In the genomic region with DNA sequence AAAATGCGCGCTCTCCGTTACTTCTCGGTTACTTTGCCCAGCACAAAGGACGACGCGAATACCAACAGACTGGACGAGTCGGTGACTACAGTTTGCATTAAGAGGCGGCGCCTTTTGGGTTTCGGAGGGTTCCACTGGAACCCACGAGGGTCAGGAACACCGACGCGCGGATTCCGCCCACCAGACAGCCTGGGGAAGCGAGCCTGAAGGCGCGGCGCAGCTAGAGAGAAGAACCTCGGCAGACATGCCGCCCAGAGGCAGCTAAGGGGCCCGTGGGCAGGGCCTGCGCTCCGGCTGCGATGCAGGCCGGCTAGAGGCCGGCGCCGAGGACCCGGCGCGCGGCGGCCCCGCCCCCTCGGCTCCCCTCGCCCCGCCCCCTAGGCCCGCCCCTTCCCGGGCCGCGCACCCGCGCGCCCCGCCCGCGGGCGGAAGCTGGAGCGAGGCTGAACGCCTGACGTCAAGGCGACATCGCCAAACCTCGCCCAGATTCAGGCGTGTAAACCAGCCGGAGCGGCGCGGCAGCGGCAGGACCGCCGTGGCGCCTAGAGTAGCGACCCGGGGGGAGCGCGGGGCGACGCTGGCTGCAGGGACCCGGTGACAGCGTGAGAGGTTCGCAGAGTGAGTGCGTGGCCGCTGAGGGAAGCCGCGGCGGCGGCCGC, we compare ENCODE assay signal across 8 cellular contexts. TPM values are rescaled to one million over a fixed set of nuclear protein-coding genes. Genes with fewer than 3 reads are reported as not detected.
A peak's percentile ranks its signal among the peaks of the same experiment; 100 is the strongest.
DNase-seq lines count a peak whose midpoint lies in the region; TF ChIP-seq lines count a peak whose summit lies in the region.

Gene RAP1B, plus strand, starts transcription at position 465 of the 659 bp plus-strand sequence. CDS start 37,826 bp downstream, outside the sequence.

- DNase-seq in H9 (peak; percentile 91), M059J (ENCODE audit: low read depth) (peak; percentile 83), SHP77 treated with DMSO at 0.1 percent for 48 hours (lab: John Stamatoyannopoulos, UW) (peak; percentile 54), activated gamma-delta T cell treated with Interleukin-2 at 50 U/mL for 16 hours (peak; percentile 87), foreskin fibroblast (peak; percentile 89 to 96), neural crest cell (ENCODE audit: low read depth, low spot score) (peak; percentile 75), stomach (peak; percentile 90)

- H3K36me3 ChIP-seq in ES-I3 (ENCODE audit: insufficient read depth, low read length) (no peaks in the 10 kb centered on the region; the same call in 1 of the 2 replicates), stomach (no peaks in the 10 kb centered on the region)

- peak within 1 kb of the TSS; percentile 64 for H3K4me2 ChIP-seq in H9 (ENCODE audit: insufficient read depth, insufficient read length, low read length)

- H3T11ph ChIP-seq in H9 (ENCODE audit: low read length): no peak within 1 kb of the TSS

- H3K9ac ChIP-seq in ES-I3 (ENCODE audit: low read depth, low read length) (peak within 1 kb of the TSS; percentile 92), H9 (ENCODE audit: extremely low read depth, insufficient read length, low read length) (peak within 1 kb of the TSS; percentile 88)

- peak within 1 kb of the TSS; percentile 34 for H3K27ac ChIP-seq in H9 (ENCODE audit: insufficient read length, low read depth, low read length)
- peak within 1 kb of the TSS; percentile 93 to 100 (median 99) for H3K27ac ChIP-seq in stomach

- intact Hi-C loops in stomach (cut with DNase I; ENCODE audit: low total_unique reads): no loop called here

- H3K4ac ChIP-seq in H9 (ENCODE audit: low read depth, low read length): no peak within 1 kb of the TSS

- no peak within 1 kb of the TSS for H2AFZ ChIP-seq in H9 (ENCODE audit: low read length)

- no peak within 1 kb of the TSS for H2BK120ac ChIP-seq in H9 (ENCODE audit: low read depth, low read length, poor library complexity, severe bottlenecking)

- H3K9me3 Mint-ChIP-seq in H9: no peaks in the 10 kb centered on the region; a peak in 2 of 5 replicates
- H3K9me3 Mint-ChIP-seq in neural crest cell: no peaks in the 10 kb centered on the region

- no peaks in the 10 kb centered on the region for H3K27me3 ChIP-seq in H9 (ENCODE audit: insufficient read depth, low read length)
- H3K27me3 ChIP-seq in stomach: no peaks in the 10 kb centered on the region

- no peak within 1 kb of the TSS for H4K8ac ChIP-seq in H9 (replicated peaks; ENCODE audit: insufficient read length, low read depth, low read length)

- H3K27ac Mint-ChIP-seq in H9 (peak within 1 kb of the TSS; percentile 98 to 99 (median 99)), neural crest cell (ENCODE audit: unreplicated experiment) (peak within 1 kb of the TSS; percentile 100)

- no peak within 1 kb of the TSS for H4K91ac ChIP-seq in H9 (ENCODE audit: insufficient read length, low read depth, low read length)

- H3K4me3 Mint-ChIP-seq in H9 (peak within 1 kb of the TSS; percentile 89 to 94), neural crest cell (peak within 1 kb of the TSS; percentile 98)

- no peak within 1 kb of the TSS for H3K56ac ChIP-seq in H9 (ENCODE audit: insufficient read length, low read depth, low read length)

- H3K9me3 ChIP-seq in ES-I3 (ENCODE audit: control insufficient read depth, insufficient read depth, low read length) (no peaks in the 10 kb centered on the region), H9 (ENCODE audit: control insufficient read depth, low read depth, low read length) (no peaks in the 10 kb centered on the region), stomach (no peaks in the 10 kb centered on the region)

- no peak within 1 kb of the TSS for H2BK15ac ChIP-seq in H9 (ENCODE audit: low read depth, low read length)

- H3K23ac ChIP-seq in H9 (ENCODE audit: insufficient read length, low read depth, low read length): no peak within 1 kb of the TSS

- H2BK5ac ChIP-seq in H9 (ENCODE audit: insufficient read length, low read length): no peak within 1 kb of the TSS

- H3K4me1 ChIP-seq in ES-I3 (ENCODE audit: insufficient read depth, low read length) (peaks cover 9% of the 10 kb centered on the region), H9 (ENCODE audit: insufficient read depth, low read length) (no peaks in the 10 kb centered on the region; the same call in 1 of the 2 replicates), stomach (peaks cover 32 to 46% (median 39%) of the 10 kb centered on the region in 4 donors)

- H3K4me1 Mint-ChIP-seq in H9: peaks cover 41 to 44% of the 10 kb centered on the region in 2 experiments
- H3K4me1 Mint-ChIP-seq in neural crest cell: peaks cover 52% of the 10 kb centered on the region

- WGBS in H9 (ENCODE audit: extremely low coverage, insufficient read length, low lambda C conversion rate): no CpG with 5 or more reads among the region's 83 CpGs
- WGBS in stomach, 5 donors: 0 to 2% (median 0%) methylated on average over 27 to 83 of the region's 83 CpGs

- peak in 2 of 4 donors; percentile 44 to 86 for TF ChIP-seq POLR2A in stomach (IDR thresholded peaks at IDR 0.05)

- H3K79me1 ChIP-seq in H9 (ENCODE audit: insufficient read depth, low read depth, low read length, poor library complexity, severe bottlenecking): peaks cover 6% of the 10 kb centered on the region

- H3K4me3 ChIP-seq in foreskin fibroblast (ENCODE audit: low read depth in 1 of 2, low read length in 2 of 2) (peak within 1 kb of the TSS; percentile 77 to 93), stomach (peak within 1 kb of the TSS; percentile 59 to 89 (median 76))

- no peak within 1 kb of the TSS for H2AK5ac ChIP-seq in H9 (ENCODE audit: insufficient read length, low read length)

- no peak for TF ChIP-seq EP300 in stomach (IDR thresholded peaks at IDR 0.05)

- no peak within 1 kb of the TSS for H2BK12ac ChIP-seq in H9 (ENCODE audit: insufficient read length, low read depth, low read length)

- H3K36me3 Mint-ChIP-seq in H9 (ENCODE audit: insufficient read depth in 1 of 3, low read depth in 3 of 3): peaks cover 6 to 13% (median 7%) of the 10 kb centered on the region in 3 experiments; a peak in 6 of 7 replicates
- peaks cover 6% of the 10 kb centered on the region for H3K36me3 Mint-ChIP-seq in neural crest cell (ENCODE audit: low read depth)

- H4K5ac ChIP-seq in H9 (ENCODE audit: insufficient read length, low read depth, low read length): no peak within 1 kb of the TSS

- no peaks in the 10 kb centered on the region for H4K20me1 ChIP-seq in H9 (ENCODE audit: control insufficient read depth, insufficient read depth, insufficient read length)

- H3K79me2 ChIP-seq in H9 (ENCODE audit: insufficient read depth, low read length): peaks cover 31% of the 10 kb centered on the region; the same call in 1 of the 2 replicates

- no peak within 1 kb of the TSS for H2BK20ac ChIP-seq in H9 (ENCODE audit: low read depth, low read length, poor library complexity, severe bottlenecking)

- no peaks in the 10 kb centered on the region for H3K23me2 ChIP-seq in H9 (ENCODE audit: insufficient read length, low read depth, low read length, poor library complexity, severe bottlenecking)

- TF ChIP-seq CTCF in H9 (conservative IDR thresholded peaks at IDR 0.05): no peak
- TF ChIP-seq CTCF in foreskin fibroblast (IDR thresholded peaks at IDR 0.05; ENCODE audit: low read depth, low read length): no peak
- TF ChIP-seq CTCF in neural crest cell (conservative IDR thresholded peaks at IDR 0.05): no peak
- TF ChIP-seq CTCF in stomach (IDR thresholded peaks at IDR 0.05): no peak

- peak within 1 kb of the TSS; percentile 96 for H3K18ac ChIP-seq in H9 (ENCODE audit: insufficient read length, low read depth, low read length)

- H3K14ac ChIP-seq in H9 (ENCODE audit: insufficient read depth, low read length): peak within 1 kb of the TSS; percentile 95

- H3K27me3 Mint-ChIP-seq in H9 (ENCODE audit: low read depth) (no peaks in the 10 kb centered on the region), neural crest cell (ENCODE audit: low read depth) (no peaks in the 10 kb centered on the region)

RNA-seq across cellular contexts. Expression of gene RAP1B, which starts in this region (rescaled TPM):
- total RNA-seq in H9 (2021) (89.1 and 97.7 TPM in 2 replicates), neural crest cell (83.6 and 90.4 TPM in 2 replicates), stomach (100 to 1,000 TPM in 2 of 5 donors, 10 to 100 TPM in 3; 79.5 to 315 (median 99.4) TPM)
- total RNA-seq in M059J (2014; rRNA removed; shearing (Covaris generic)): 195 and 245 TPM in 2 replicates
- 100 to 1,000 TPM in 2 of 3 donors, 10 to 100 TPM in 1; 56.3 to 140 (median 105) TPM for polyA plus RNA-seq in stomach

Comparison
In these comparisons a context has a peak if more than half of its experiments do, and no peak if none do; other contexts are left out.
1. Peak in every context shown above with its lines: DNase-seq, H3K4me3 ChIP-seq and H3K27ac ChIP-seq.